In genomic region chr13:30744686-30745085, GRCh38 we compare ENCODE assay signal across 14 cellular contexts. TPM values are rescaled to one million over a fixed set of nuclear protein-coding genes. Genes with fewer than 3 reads are reported as not detected.
A peak's percentile ranks its signal among the peaks of the same experiment; 100 is the strongest.
DNase-seq lines count a peak whose midpoint lies in the region; ATAC-seq and TF ChIP-seq lines count a peak whose summit lies in the region.
"Had no signal": no experiment of that assay in that cellular context is flagged by ENCODE, and none has a peak within 500 bp of the region (broad histone marks: within the 10 kb centered on the region; RNA-seq: fewer than 3 reads in every experiment).

No MANE protein-coding gene starts in this region.

- no peak overlapping the region for H3K27ac ChIP-seq in KMS-11
- peak overlapping the region; percentile 95 for H3K27ac ChIP-seq in smooth muscle cell (ENCODE audit: low read depth)

- H3K79me2 ChIP-seq in KMS-11 (ENCODE audit: insufficient read depth, low read depth) (no peaks in the 10 kb centered on the region), smooth muscle cell (ENCODE audit: low read depth) (no peaks in the 10 kb centered on the region)

- WGBS in smooth muscle cell (ENCODE audit: low lambda C conversion rate), result 87% methylated on average over 4 of the region's 4 CpGs

- peaks cover 5% of the 10 kb centered on the region for H3K27me3 Mint-ChIP-seq in activated naive CD8-positive, alpha-beta T cell treated with anti-CD3 and anti-CD28 coated beads, Interleukin-2, amount 50 U/mL, for 24 hours

- no peaks in the 10 kb centered on the region for H4K20me1 ChIP-seq in KMS-11 (ENCODE audit: insufficient read depth)
- no peaks in the 10 kb centered on the region for H4K20me1 ChIP-seq in smooth muscle cell (ENCODE audit: low read depth)

- peak; percentile 10 for ATAC-seq in GM18907 (IDR thresholded peaks at IDR 0.05; ENCODE audit: unreplicated experiment)
- no peak for ATAC-seq in activated naive CD8-positive, alpha-beta T cell treated with anti-CD3 and anti-CD28 coated beads, Interleukin-2, amount 50 U/mL, for 24 hours
- ATAC-seq: left lobe of liver had no signal

- no peaks in the 10 kb centered on the region for H3K36me3 ChIP-seq in KMS-11 (ENCODE audit: insufficient read depth)
- no peaks in the 10 kb centered on the region for H3K36me3 ChIP-seq in smooth muscle cell (ENCODE audit: low read depth)
- H3K36me3 ChIP-seq: adrenal gland, gastrocnemius medialis, SJCRH30 had no signal

- no peak overlapping the region for H3K9ac ChIP-seq in KMS-11
- H3K9ac ChIP-seq in smooth muscle cell (ENCODE audit: low read depth), result peak overlapping the region; percentile 29

- no peaks in the 10 kb centered on the region for H3K9me3 Mint-ChIP-seq in activated naive CD8-positive, alpha-beta T cell treated with anti-CD3 and anti-CD28 coated beads, Interleukin-2, amount 50 U/mL, for 24 hours

- H3K4me1 Mint-ChIP-seq in activated naive CD8-positive, alpha-beta T cell treated with anti-CD3 and anti-CD28 coated beads, Interleukin-2, amount 50 U/mL, for 24 hours, result peaks cover 67% of the 10 kb centered on the region

- DNase-seq in activated naive CD8-positive, alpha-beta T cell treated with anti-CD3 and anti-CD28 coated beads, Interleukin-2, amount 50 U/mL, for 24 hours, result no peak
- DNase-seq in smooth muscle cell (lab: John Stamatoyannopoulos, UW; ENCODE audit: unreplicated experiment) (no peak), kidney tubule cell (ENCODE audit: low spot score) (no peak), NCI-H510A (lab: John Stamatoyannopoulos, UW) (no peak), SIG-M5 treated with dmso at 0.1 percent for 504 hours (lab: John Stamatoyannopoulos, UW; ENCODE audit: unreplicated experiment) (no peak)
- DNase-seq: NCI-H524, occipital lobe, SJCRH30 had no signal

- H2AFZ ChIP-seq in KMS-11 (ENCODE audit: low read depth) (no peak overlapping the region), smooth muscle cell (ENCODE audit: low read depth) (no peak overlapping the region)

- no peaks in the 10 kb centered on the region for H3K27me3 ChIP-seq in KMS-11 (ENCODE audit: insufficient read depth, low read depth)
- no peaks in the 10 kb centered on the region for H3K27me3 ChIP-seq in smooth muscle cell (ENCODE audit: low read depth)
- H3K27me3 ChIP-seq: adrenal gland, gastrocnemius medialis, SJCRH30 had no signal

- peaks cover 20% of the 10 kb centered on the region for H3K4me1 ChIP-seq in KMS-11 (ENCODE audit: low read depth, poor library complexity, severe bottlenecking)
- peaks cover 21% of the 10 kb centered on the region for H3K4me1 ChIP-seq in smooth muscle cell (ENCODE audit: low read depth)

- H3K36me3 Mint-ChIP-seq in activated naive CD8-positive, alpha-beta T cell treated with anti-CD3 and anti-CD28 coated beads, Interleukin-2, amount 50 U/mL, for 24 hours (ENCODE audit: low read depth), result peaks cover 24% of the 10 kb centered on the region

- no peak overlapping the region for H3K4me3 Mint-ChIP-seq in activated naive CD8-positive, alpha-beta T cell treated with anti-CD3 and anti-CD28 coated beads, Interleukin-2, amount 50 U/mL, for 24 hours
- H3K4me3 Mint-ChIP-seq: activated CD4-positive, alpha-beta T cell treated with anti-CD3 and anti-CD28 coated beads for 36 hours had no signal

- peak overlapping the region; percentile 82 for H3K27ac Mint-ChIP-seq in activated naive CD8-positive, alpha-beta T cell treated with anti-CD3 and anti-CD28 coated beads, Interleukin-2, amount 50 U/mL, for 24 hours

- H3K9me3 ChIP-seq in smooth muscle cell (replicated peaks; ENCODE audit: low read depth), result no peaks in the 10 kb centered on the region
- H3K9me3 ChIP-seq: adrenal gland, gastrocnemius medialis, SJCRH30 had no signal

- H3F3A ChIP-seq in smooth muscle cell (ENCODE audit: low read depth), result peaks cover 24% of the 10 kb centered on the region

- H3K4me3 ChIP-seq in KMS-11 (IDR thresholded peaks at IDR 0.05; ENCODE audit: insufficient read depth, low read depth, low read length) (no peak overlapping the region), smooth muscle cell (no peak overlapping the region)
- H3K4me3 ChIP-seq: adrenal gland, gastrocnemius medialis, SJCRH30 had no signal

- peak overlapping the region; percentile 46; the same call in 1 of the 2 replicates for H3K4me2 ChIP-seq in KMS-11
- peak overlapping the region; percentile 76 for H3K4me2 ChIP-seq in smooth muscle cell

- TF ChIP-seq CTCF in KMS-11 (conservative IDR thresholded peaks at IDR 0.05; ENCODE audit: low read depth, low read length) (no peak), smooth muscle cell (IDR thresholded peaks at IDR 0.05; ENCODE audit: borderline replicate concordance, insufficient read depth, poor library complexity, severe bottlenecking) (no peak)

RNA-seq across cellular contexts. Expression of gene ALOX5AP, which starts 9.3 kb away (rescaled TPM):
- total RNA-seq in smooth muscle cell, result 2.6 TPM in 1 of 2 replicates, not detected in the other
- 0.22 and 0.85 TPM in 2 replicates for polyA plus RNA-seq in smooth muscle cell
